1 cellular context compared by ENCODE assay signal in the genomic region with DNA sequence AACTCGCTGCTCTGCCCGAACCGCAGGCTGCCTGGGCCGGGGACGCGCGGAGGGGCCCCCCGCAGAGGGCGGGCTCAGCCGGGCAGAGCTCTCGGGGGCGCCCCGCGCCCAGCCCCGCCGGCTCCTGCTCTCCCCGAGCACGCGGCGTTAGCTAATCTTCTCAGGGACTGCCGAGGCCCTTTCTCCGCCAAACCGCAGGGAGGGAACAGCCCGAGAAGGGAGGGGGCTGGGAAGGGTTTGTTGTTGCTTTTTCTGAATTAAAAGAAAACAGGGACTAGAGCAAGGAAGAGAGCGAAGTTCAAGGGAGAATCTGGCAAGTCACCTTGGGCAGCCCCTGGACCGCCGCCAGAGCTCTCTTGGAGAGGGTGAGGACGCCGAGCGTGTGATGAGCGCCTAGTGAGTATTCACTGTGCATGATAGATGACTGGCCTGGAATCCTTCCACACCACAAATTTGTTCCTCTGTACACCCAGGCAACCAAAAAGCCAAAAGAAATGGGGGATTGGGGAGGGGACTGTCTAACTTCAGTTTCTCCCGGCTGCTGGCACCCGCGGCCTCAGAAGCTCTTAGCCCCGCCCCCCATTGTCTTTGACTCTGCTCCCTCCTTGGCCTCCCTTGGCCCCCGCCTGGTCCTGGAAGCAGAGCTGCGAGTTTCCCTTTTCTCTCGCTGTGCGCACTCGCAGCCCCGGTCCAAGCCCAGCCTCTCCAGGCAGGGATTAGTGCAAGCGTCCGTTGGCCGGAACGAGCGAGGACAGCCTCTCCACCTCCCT.
TF ChIP-seq lines count a peak whose summit lies in the region.

No MANE protein-coding gene starts in this region.

TF ChIP-seq in WTC11, 78 proteins besides CTCF, POLR2A, EP300 and RAD21 (continued from another document):
- TF ChIP-seq, protein P1, sequence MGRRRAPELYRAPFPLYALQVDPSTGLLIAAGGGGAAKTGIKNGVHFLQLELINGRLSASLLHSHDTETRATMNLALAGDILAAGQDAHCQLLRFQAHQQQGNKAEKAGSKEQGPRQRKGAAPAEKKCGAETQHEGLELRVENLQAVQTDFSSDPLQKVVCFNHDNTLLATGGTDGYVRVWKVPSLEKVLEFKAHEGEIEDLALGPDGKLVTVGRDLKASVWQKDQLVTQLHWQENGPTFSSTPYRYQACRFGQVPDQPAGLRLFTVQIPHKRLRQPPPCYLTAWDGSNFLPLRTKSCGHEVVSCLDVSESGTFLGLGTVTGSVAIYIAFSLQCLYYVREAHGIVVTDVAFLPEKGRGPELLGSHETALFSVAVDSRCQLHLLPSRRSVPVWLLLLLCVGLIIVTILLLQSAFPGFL (CRISPR knock-in tag; IDR thresholded peaks at IDR 0.05; ENCODE audit: borderline replicate concordance) = no peak
- TF ChIP-seq, protein P2, sequence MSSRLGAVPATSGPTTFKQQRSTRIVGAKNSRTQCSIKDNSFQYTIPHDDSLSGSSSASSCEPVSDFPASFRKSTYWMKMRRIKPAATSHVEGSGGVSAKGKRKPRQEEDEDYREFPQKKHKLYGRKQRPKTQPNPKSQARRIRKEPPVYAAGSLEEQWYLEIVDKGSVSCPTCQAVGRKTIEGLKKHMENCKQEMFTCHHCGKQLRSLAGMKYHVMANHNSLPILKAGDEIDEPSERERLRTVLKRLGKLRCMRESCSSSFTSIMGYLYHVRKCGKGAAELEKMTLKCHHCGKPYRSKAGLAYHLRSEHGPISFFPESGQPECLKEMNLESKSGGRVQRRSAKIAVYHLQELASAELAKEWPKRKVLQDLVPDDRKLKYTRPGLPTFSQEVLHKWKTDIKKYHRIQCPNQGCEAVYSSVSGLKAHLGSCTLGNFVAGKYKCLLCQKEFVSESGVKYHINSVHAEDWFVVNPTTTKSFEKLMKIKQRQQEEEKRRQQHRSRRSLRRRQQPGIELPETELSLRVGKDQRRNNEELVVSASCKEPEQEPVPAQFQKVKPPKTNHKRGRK (CRISPR knock-in tag; IDR thresholded peaks at IDR 0.05; ENCODE audit: borderline replicate concordance) = no peak
- TF ChIP-seq, protein P3, sequence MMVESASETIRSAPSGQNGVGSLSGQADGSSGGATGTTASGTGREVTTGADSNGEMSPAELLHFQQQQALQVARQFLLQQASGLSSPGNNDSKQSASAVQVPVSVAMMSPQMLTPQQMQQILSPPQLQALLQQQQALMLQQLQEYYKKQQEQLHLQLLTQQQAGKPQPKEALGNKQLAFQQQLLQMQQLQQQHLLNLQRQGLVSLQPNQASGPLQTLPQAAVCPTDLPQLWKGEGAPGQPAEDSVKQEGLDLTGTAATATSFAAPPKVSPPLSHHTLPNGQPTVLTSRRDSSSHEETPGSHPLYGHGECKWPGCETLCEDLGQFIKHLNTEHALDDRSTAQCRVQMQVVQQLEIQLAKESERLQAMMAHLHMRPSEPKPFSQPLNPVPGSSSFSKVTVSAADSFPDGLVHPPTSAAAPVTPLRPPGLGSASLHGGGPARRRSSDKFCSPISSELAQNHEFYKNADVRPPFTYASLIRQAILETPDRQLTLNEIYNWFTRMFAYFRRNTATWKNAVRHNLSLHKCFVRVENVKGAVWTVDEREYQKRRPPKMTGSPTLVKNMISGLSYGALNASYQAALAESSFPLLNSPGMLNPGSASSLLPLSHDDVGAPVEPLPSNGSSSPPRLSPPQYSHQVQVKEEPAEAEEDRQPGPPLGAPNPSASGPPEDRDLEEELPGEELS (CRISPR knock-in tag; IDR thresholded peaks at IDR 0.05) = 0 out of 2 replicates have a peak, but pooled peaks have one; percentile 36
